In the genomic region with DNA sequence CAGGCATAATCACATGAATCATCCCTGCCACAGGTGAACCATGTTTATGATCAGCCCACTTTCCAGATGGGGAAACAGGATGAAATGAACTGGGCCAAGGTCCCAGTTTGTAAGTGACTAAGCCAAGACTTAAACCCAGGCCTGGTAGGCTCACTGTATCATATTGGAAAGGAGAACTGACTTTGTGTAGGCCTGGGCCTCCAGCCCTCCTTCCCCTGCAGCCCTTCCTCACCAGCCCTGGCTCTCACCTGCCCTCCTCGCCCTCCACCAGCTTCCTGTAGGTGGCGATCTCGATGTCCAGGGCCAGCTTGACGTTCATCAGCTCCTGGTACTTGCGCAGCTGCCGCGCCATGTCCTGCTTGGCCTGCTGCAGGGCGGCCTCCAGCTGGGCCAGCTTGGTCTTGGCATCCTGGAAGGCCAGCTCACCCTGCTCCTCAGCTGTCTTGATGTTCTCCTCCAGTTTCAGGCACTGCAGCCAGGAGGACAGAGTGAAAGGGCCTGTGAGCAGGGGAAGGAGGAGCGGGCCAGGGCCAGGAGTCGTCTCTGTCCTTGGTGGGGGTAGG, we compare ENCODE assay signal across 9 cellular contexts. TPM values are rescaled to one million over a fixed set of nuclear protein-coding genes. Genes with fewer than 3 reads are reported as not detected.
DNase-seq lines count a peak whose midpoint lies in the region; ATAC-seq, FAIRE-seq and TF ChIP-seq lines count a peak whose summit lies in the region.
"Had no signal": no experiment of that assay in that cellular context is flagged by ENCODE, and none has a peak within 500 bp of the region (broad histone marks: within the 10 kb centered on the region; RNA-seq: fewer than 3 reads in every experiment).

No MANE protein-coding gene starts in this region.

- H3K4me3 ChIP-seq in KMS-11 (IDR thresholded peaks at IDR 0.05; ENCODE audit: insufficient read depth, low read depth, low read length): no peak overlapping the region

- H3K79me2 ChIP-seq in KMS-11 (ENCODE audit: insufficient read depth, low read depth): no peaks in the 10 kb centered on the region

- peak; percentile 32 for DNase-seq in activated naive CD8-positive, alpha-beta T cell treated with anti-CD3 and anti-CD28 coated beads for 36 hours
- DNase-seq in myocyte (ENCODE audit: low read depth): peak; percentile 86
- DNase-seq: nucleus accumbens had no signal

- no peaks in the 10 kb centered on the region for H3K27me3 ChIP-seq in KMS-11 (ENCODE audit: insufficient read depth, low read depth)

- ATAC-seq in GM18907 (IDR thresholded peaks at IDR 0.05; ENCODE audit: unreplicated experiment) (no peak), GM18870 (IDR thresholded peaks at IDR 0.05; ENCODE audit: unreplicated experiment) (no peak), GM19351 (IDR thresholded peaks at IDR 0.05; ENCODE audit: unreplicated experiment) (no peak), HG03196 (IDR thresholded peaks at IDR 0.05; ENCODE audit: unreplicated experiment) (no peak)

- H3K27ac ChIP-seq in KMS-11: no peak overlapping the region

- peak; percentile 37 for FAIRE-seq in G401.6 (lab: Jason Lieb, UNC)

- H3K4me1 ChIP-seq in KMS-11 (ENCODE audit: low read depth, poor library complexity, severe bottlenecking): no peaks in the 10 kb centered on the region

- no peaks in the 10 kb centered on the region for H4K20me1 ChIP-seq in KMS-11 (ENCODE audit: insufficient read depth)

- H3K4me1 Mint-ChIP-seq in activated naive CD8-positive, alpha-beta T cell treated with anti-CD3 and anti-CD28 coated beads for 36 hours: no peaks in the 10 kb centered on the region

- peak; percentile 45 for TF ChIP-seq CTCF in KMS-11 (conservative IDR thresholded peaks at IDR 0.05; ENCODE audit: low read depth, low read length)

- H2AFZ ChIP-seq in KMS-11 (ENCODE audit: low read depth): no peak overlapping the region

- H3K9me3 Mint-ChIP-seq in activated naive CD8-positive, alpha-beta T cell treated with anti-CD3 and anti-CD28 coated beads for 36 hours: no peaks in the 10 kb centered on the region

- H3K4me2 ChIP-seq in KMS-11: no peak overlapping the region

- H3K9ac ChIP-seq in KMS-11: no peak overlapping the region

- H3K36me3 ChIP-seq in KMS-11 (ENCODE audit: insufficient read depth): no peaks in the 10 kb centered on the region

- H3K36me3 Mint-ChIP-seq in activated naive CD8-positive, alpha-beta T cell treated with anti-CD3 and anti-CD28 coated beads for 36 hours: no peaks in the 10 kb centered on the region

- H3K4me3 Mint-ChIP-seq in activated naive CD8-positive, alpha-beta T cell treated with anti-CD3 and anti-CD28 coated beads for 36 hours: no peak overlapping the region

- no peaks in the 10 kb centered on the region for H3K27me3 Mint-ChIP-seq in activated naive CD8-positive, alpha-beta T cell treated with anti-CD3 and anti-CD28 coated beads for 36 hours

- no peak overlapping the region for H3K27ac Mint-ChIP-seq in activated naive CD8-positive, alpha-beta T cell treated with anti-CD3 and anti-CD28 coated beads for 36 hours

RNA-seq across cellular contexts. Expression of a gene that starts 19.8 kb away (rescaled TPM):
- total RNA-seq in activated naive CD8-positive, alpha-beta T cell treated with anti-CD3 and anti-CD28 coated beads for 36 hours: not detected
- total RNA-seq in myocyte: 46.3 and 68.4 TPM in 2 replicates
- 59.1 TPM for polyA plus RNA-seq in myocyte (2012)

Comparison
In these comparisons a context has a peak if more than half of its experiments do, and no peak if none do; other contexts are left out.
1. RNA of a gene that starts 19.8 kb away (total RNA-seq): 46.3 to 68.4 TPM in myocyte; not detected in activated naive CD8-positive, alpha-beta T cell treated with anti-CD3 and anti-CD28 coated beads for 36 hours; every median in the first group is over 10 times any median in the second.